Comparison of ENCODE assay signal across 28 cellular contexts in genomic region chr12:104306376-104306775, GRCh38.
"Had no signal": no experiment of that assay in that cellular context is flagged by ENCODE, and none has a peak within 500 bp of the region (broad histone marks: within the 10 kb centered on the region; RNA-seq: fewer than 3 reads in every experiment).

No MANE protein-coding gene starts in this region.

- H3K36me3 ChIP-seq: breast epithelium, colonic mucosa had no signal

- H3K27me3 Mint-ChIP-seq: activated CD4-positive, alpha-beta T cell treated with anti-CD3 and anti-CD28 coated beads, Interleukin-2, amount 10 ng/mL, durations not matched to agents 7 days and 5 days; activated CD8-positive, alpha-beta memory T cell treated with anti-CD3 and anti-CD28 coated beads, Interleukin-2, amount 10 ng/mL, durations not matched to agents 7 days and 5 days; activated CD8-positive, alpha-beta T cell treated with anti-CD3 and anti-CD28 coated beads for 36 hours; activated naive CD8-positive, alpha-beta T cell treated with anti-CD3 and anti-CD28 coated beads for 36 hours; activated T-helper 17 cell treated with anti-CD3 and anti-CD28 coated beads, Interleukin-2, amount 50 U/mL, for 72 hours; central memory CD8-positive, alpha-beta T cell; naive B cell; progenitor cell of endocrine pancreas had no signal

- H3K9me3 Mint-ChIP-seq: activated CD4-positive, alpha-beta T cell treated with anti-CD3 and anti-CD28 coated beads, Interleukin-2, amount 10 ng/mL, durations not matched to agents 7 days and 5 days; activated CD8-positive, alpha-beta T cell treated with anti-CD3 and anti-CD28 coated beads for 36 hours; activated T-helper 17 cell treated with anti-CD3 and anti-CD28 coated beads, Interleukin-2, amount 50 U/mL, for 72 hours; central memory CD8-positive, alpha-beta T cell; naive B cell had no signal

- H3K9me3 ChIP-seq: breast epithelium, colonic mucosa, left lung, spleen, upper lobe of right lung had no signal

- H3K4me3 ChIP-seq: breast epithelium, colonic mucosa, left lung, lung, spleen, upper lobe of right lung had no signal

- H3K4me1 ChIP-seq: foreskin keratinocyte had no signal

- H3K4me3 Mint-ChIP-seq: activated CD4-positive, alpha-beta T cell treated with anti-CD3 and anti-CD28 coated beads, Interleukin-2, amount 10 ng/mL, durations not matched to agents 7 days and 5 days; activated CD8-positive, alpha-beta memory T cell treated with anti-CD3 and anti-CD28 coated beads, Interleukin-2, amount 10 ng/mL, durations not matched to agents 7 days and 5 days; activated CD8-positive, alpha-beta T cell treated with anti-CD3 and anti-CD28 coated beads for 36 hours; activated naive CD8-positive, alpha-beta T cell treated with anti-CD3 and anti-CD28 coated beads for 36 hours; activated T-helper 17 cell treated with anti-CD3 and anti-CD28 coated beads, Interleukin-2, amount 50 U/mL, for 72 hours; central memory CD8-positive, alpha-beta T cell; neural crest cell had no signal

- H3K27me3 ChIP-seq: breast epithelium, colonic mucosa, foreskin keratinocyte, left lung, spleen, upper lobe of right lung had no signal

- DNase-seq: activated CD4-positive, alpha-beta T cell treated with anti-CD3 and anti-CD28 coated beads, Interleukin-2, amount 10 ng/mL, durations not matched to agents 7 days and 5 days; activated CD4-positive, CD25-positive, alpha-beta regulatory T cell treated with anti-CD3 and anti-CD28 coated beads, Interleukin-2, amount 50 U/mL, for 72 hours; activated CD8-positive, alpha-beta memory T cell treated with anti-CD3 and anti-CD28 coated beads, Interleukin-2, amount 10 ng/mL, durations not matched to agents 7 days and 5 days; activated CD8-positive, alpha-beta T cell treated with anti-CD3 and anti-CD28 coated beads for 36 hours; activated naive CD4-positive, alpha-beta T cell treated with Interleukin-2 at 50 U/mL for 16 hours; activated naive CD8-positive, alpha-beta T cell treated with anti-CD3 and anti-CD28 coated beads for 36 hours; activated T-cell treated with anti-CD3 and anti-CD28 coated beads, Interleukin-2, amount 50 U/mL, for 1 hour; amniotic stem cell; colonic mucosa; foreskin keratinocyte; glutamatergic neuron; hippocampal formation; kidney glomerular epithelial cell; left lung; naive B cell; retina; spleen; stimulated activated CD4-positive, alpha-beta T cell treated with anti-CD3 and anti-CD28 coated beads, Interleukin-4, amount 100 ng/mL, for 1 hour; stimulated activated naive CD4-positive, alpha-beta T cell; upper lobe of right lung; WERI-Rb-1 had no signal

- H3K27ac Mint-ChIP-seq: activated CD4-positive, alpha-beta T cell treated with anti-CD3 and anti-CD28 coated beads, Interleukin-2, amount 10 ng/mL, durations not matched to agents 7 days and 5 days; activated CD8-positive, alpha-beta memory T cell treated with anti-CD3 and anti-CD28 coated beads, Interleukin-2, amount 10 ng/mL, durations not matched to agents 7 days and 5 days; activated CD8-positive, alpha-beta T cell treated with anti-CD3 and anti-CD28 coated beads for 36 hours; activated naive CD8-positive, alpha-beta T cell treated with anti-CD3 and anti-CD28 coated beads for 36 hours; activated T-helper 17 cell treated with anti-CD3 and anti-CD28 coated beads, Interleukin-2, amount 50 U/mL, for 72 hours; progenitor cell of endocrine pancreas had no signal

- H3K27ac ChIP-seq: breast epithelium, colonic mucosa, epithelial cell of prostate, foreskin keratinocyte, left lung, spleen, upper lobe of right lung, WERI-Rb-1 had no signal
